ENCODE assay signal across 8 cellular contexts in genomic region chr1:206725053-206725963, GRCh38. TPM values are rescaled to one million over a fixed set of nuclear protein-coding genes. Genes with fewer than 3 reads are reported as not detected.
DNase-seq lines count a peak whose midpoint lies in the region; ATAC-seq and TF ChIP-seq lines count a peak whose summit lies in the region.

No MANE protein-coding gene starts in this region.

- H3K4me2 ChIP-seq in DOHH2 (ENCODE audit: low read length): 0 out of 2 replicates have a peak overlapping the region, but pooled peaks have one; percentile 5

- H3K9me3 ChIP-seq in DOHH2 (ENCODE audit: control insufficient read depth, insufficient read depth, low read length) (no peaks in the 10 kb centered on the region), breast epithelium (no peaks in the 10 kb centered on the region), upper lobe of left lung (no peaks in the 10 kb centered on the region)

- H3K9me3 Mint-ChIP-seq in T-helper 2 cell treated with Interferon-gamma antibody and Interleukin-4, amounts not matched to agents 5 μg/mL and 100 μg/mL, for 36 hours: no peaks in the 10 kb centered on the region

- peaks cover 10% of the 10 kb centered on the region for H3K36me3 Mint-ChIP-seq in T-helper 2 cell treated with Interferon-gamma antibody and Interleukin-4, amounts not matched to agents 5 μg/mL and 100 μg/mL, for 36 hours (ENCODE audit: low read depth)

- H3K36me3 ChIP-seq in DOHH2 (ENCODE audit: control insufficient read depth, low read length): peaks cover 6% of the 10 kb centered on the region; the same call in 1 of the 2 replicates
- no peaks in the 10 kb centered on the region for H3K36me3 ChIP-seq in breast epithelium
- H3K36me3 ChIP-seq in upper lobe of left lung: peaks cover 8 to 18% (median 12%) of the 10 kb centered on the region in 4 donors

- peaks cover 14% of the 10 kb centered on the region; the same call in 1 of the 2 replicates for H4K20me1 ChIP-seq in DOHH2 (ENCODE audit: control insufficient read depth, insufficient read depth, low read depth, low read length)

- TF ChIP-seq EP300 in upper lobe of left lung (IDR thresholded peaks at IDR 0.05): no peak

- peaks cover 28% of the 10 kb centered on the region for H3K4me1 Mint-ChIP-seq in T-helper 2 cell treated with Interferon-gamma antibody and Interleukin-4, amounts not matched to agents 5 μg/mL and 100 μg/mL, for 36 hours (ENCODE audit: low read depth)

- H3K79me2 ChIP-seq in DOHH2 (ENCODE audit: control insufficient read depth, low read length): peaks cover 14% of the 10 kb centered on the region

- TF ChIP-seq CTCF in DOHH2 (IDR thresholded peaks at IDR 0.05; ENCODE audit: low read depth, low read length, poor library complexity, severe bottlenecking) (peak; percentile 77), breast epithelium (IDR thresholded peaks at IDR 0.05) (peak in 2 of 3 donors; percentile 11 to 16), upper lobe of left lung (IDR thresholded peaks at IDR 0.05) (peak in 5 of 6 experiments; percentile 14 to 45 (median 33))

- H3K27me3 Mint-ChIP-seq in T-helper 2 cell treated with Interferon-gamma antibody and Interleukin-4, amounts not matched to agents 5 μg/mL and 100 μg/mL, for 36 hours (ENCODE audit: low read depth): no peaks in the 10 kb centered on the region

- in situ Hi-C loops in KBM-7 (cut with MboI; ENCODE audit: low pct_unique_long_range_greater_than_20kb, low sequenced_read_pairs): loop anchor here (25.0 kb wide), 1 partner anchor 187 kb away; the partner anchor contains the start of gene FCMR

- TF ChIP-seq POLR2A in breast epithelium (IDR thresholded peaks at IDR 0.05): no peak
- no peak for TF ChIP-seq POLR2A in upper lobe of left lung (IDR thresholded peaks at IDR 0.05)

- H3K4me1 ChIP-seq in DOHH2 (ENCODE audit: control insufficient read depth, low read length) (peaks cover 16% of the 10 kb centered on the region), breast epithelium (peaks cover 0 to 27% of the 10 kb centered on the region in 2 donors), upper lobe of left lung (peaks cover 45 to 56% (median 48%) of the 10 kb centered on the region in 4 donors)

- H3K27me3 ChIP-seq in DOHH2 (ENCODE audit: control insufficient read depth, low read length) (no peaks in the 10 kb centered on the region), breast epithelium (no peaks in the 10 kb centered on the region), upper lobe of left lung (no peaks in the 10 kb centered on the region)

- intact Hi-C loops in breast epithelium (cut with DNase I; ENCODE audit: low total_unique reads): loop anchor here (5.0 kb wide), 1 partner anchor 182 kb away; no protein-coding TSS in a partner anchor

- peaks cover 6% of the 10 kb centered on the region; the same call in 1 of the 2 replicates for H3F3A ChIP-seq in DOHH2 (ENCODE audit: control insufficient read depth, insufficient read depth)

- 73 to 76% methylated on average over 10 to 11 of the region's 11 CpGs for WGBS in upper lobe of left lung, 2 donors

- no peak overlapping the region for H3K27ac ChIP-seq in DOHH2 (ENCODE audit: low read depth, low read length)
- H3K27ac ChIP-seq in breast epithelium: peak overlapping the region in 1 of 2 donors; percentile 24
- H3K27ac ChIP-seq in upper lobe of left lung: peak overlapping the region in 3 of 4 donors; percentile 45 to 87 (median 80)

- no peak overlapping the region for H3K4me3 Mint-ChIP-seq in T-helper 2 cell treated with Interferon-gamma antibody and Interleukin-4, amounts not matched to agents 5 μg/mL and 100 μg/mL, for 36 hours

- H3K4me3 ChIP-seq in DOHH2 (ENCODE audit: low read length) (no peak overlapping the region), breast epithelium (no peak overlapping the region), upper lobe of left lung (no peak overlapping the region)

- no peaks in the 10 kb centered on the region for H3K9me2 ChIP-seq in DOHH2 (replicated peaks; ENCODE audit: control insufficient read depth, low read length)

- DNase-seq in KBM-7 (peak; percentile 55), breast epithelium (ENCODE audit: low spot score in 2 of 2) (no peak), lung microvascular endothelial cell (ENCODE audit: low read depth in 2 of 2) (peak; percentile 50 to 58), upper lobe of left lung (no peak)
- peak; percentile 33 for DNase-seq in T-helper 2 cell treated with Interferon-gamma antibody and Interleukin-4, amounts not matched to agents 5 μg/mL and 100 μg/mL, for 36 hours (ENCODE audit: low spot score)

- no peak overlapping the region for H3K27ac Mint-ChIP-seq in T-helper 2 cell treated with Interferon-gamma antibody and Interleukin-4, amounts not matched to agents 5 μg/mL and 100 μg/mL, for 36 hours

- peak in 1 of 2 donors; percentile 53 for ATAC-seq in upper lobe of left lung (ENCODE audit: low FRiP score in 2 of 2)
- ATAC-seq in GM18907 (IDR thresholded peaks at IDR 0.05; ENCODE audit: unreplicated experiment): no peak
- no peak for ATAC-seq in HG02885 (IDR thresholded peaks at IDR 0.05; ENCODE audit: poor library complexity, unreplicated experiment)

RNA-seq across cellular contexts. Expression of gene MAPKAPK2, which starts 40.6 kb away (rescaled TPM):
- 10 to 100 TPM; 47.4 to 69.2 (median 67.2) TPM for total RNA-seq in breast epithelium
- total RNA-seq in lung microvascular endothelial cell: 24.6 and 30.2 TPM in 2 replicates
- 100 to 1,000 TPM in 2 of 6 donors, 10 to 100 TPM in 4; 64.8 to 135 (median 84.3) TPM for total RNA-seq in upper lobe of left lung

RNA-seq across cellular contexts. Expression of gene IL19, which starts 45.3 kb away (rescaled TPM):
- not detected for total RNA-seq in breast epithelium
- not detected in 2 replicates for total RNA-seq in lung microvascular endothelial cell
- not detected for total RNA-seq in upper lobe of left lung

RNA-seq across cellular contexts. Expression of gene IL10, which starts 47.0 kb away (rescaled TPM):
- total RNA-seq in breast epithelium (1 to 10 TPM in 2 of 3 donors, under 1 TPM in 1; 0.98 to 5.3 (median 4.3) TPM), lung microvascular endothelial cell (not detected in 2 replicates), upper lobe of left lung (1 to 10 TPM in 4 of 6 donors, under 1 TPM in 2; 0.55 to 5.2 (median 3.3) TPM)

Comparison
In these comparisons a context has a peak if more than half of its experiments do, and no peak if none do; other contexts are left out.
1. CTCF ChIP-seq: peak in every context shown above with its lines; median percentile 77 in DOHH2; 33 in upper lobe of left lung; 14 in breast epithelium.
2. DNase-seq: peak in KBM-7 (single experiment), T-helper 2 cell treated with Interferon-gamma antibody and Interleukin-4, amounts not matched to agents 5 μg/mL and 100 μg/mL, for 36 hours (single experiment) and lung microvascular endothelial cell (2 of 2); none in breast epithelium (0 of 2) and upper lobe of left lung (0 of 2).